ENCODE assay signal across 11 cellular contexts in genomic region chr14:39034481-39035296, GRCh38.
A peak's percentile ranks its signal among the peaks of the same experiment; 100 is the strongest.
DNase-seq lines count a peak whose midpoint lies in the region; ATAC-seq and TF ChIP-seq lines count a peak whose summit lies in the region.
"Had no signal": no experiment of that assay in that cellular context is flagged by ENCODE, and none has a peak within 500 bp of the region (broad histone marks: within the 10 kb centered on the region; RNA-seq: fewer than 3 reads in every experiment).

No MANE protein-coding gene starts in this region.

- no peak overlapping the region for H3K4me3 ChIP-seq in Loucy (ENCODE audit: low read length, poor library complexity, severe bottlenecking)
- H3K4me3 ChIP-seq in astrocyte of the cerebellum (ENCODE audit: low read depth, low read length): no peak overlapping the region
- H3K4me3 ChIP-seq: Peyer's patch had no signal

- intact Hi-C loops in left colon (cut with DNase I, micrococcal nuclease): no loop called here

- H3K27ac Mint-ChIP-seq in naive thymus-derived CD8-positive, alpha-beta T cell: peak overlapping the region in 2 of 10 donors; percentile 3 to 67
- H3K27ac Mint-ChIP-seq: activated CD8-positive, alpha-beta T cell treated with anti-CD3 and anti-CD28 coated beads, Interleukin-2, amount 10 ng/mL, durations not matched to agents 7 days and 5 days had no signal

- in situ Hi-C loops in astrocyte of the cerebellum (cut with HindIII; ENCODE audit: low sequenced_read_pairs): no loop called here

- H3K79me2 ChIP-seq in Loucy (ENCODE audit: insufficient read depth, low read length): no peaks in the 10 kb centered on the region

- H3K4me3 Mint-ChIP-seq in naive thymus-derived CD8-positive, alpha-beta T cell: no peak overlapping the region
- H3K4me3 Mint-ChIP-seq: activated CD8-positive, alpha-beta T cell treated with anti-CD3 and anti-CD28 coated beads, Interleukin-2, amount 10 ng/mL, durations not matched to agents 7 days and 5 days had no signal

- peaks cover 0 to 42% (median 17%) of the 10 kb centered on the region in 3 donors for H3K36me3 Mint-ChIP-seq in naive thymus-derived CD8-positive, alpha-beta T cell

- H3K9ac ChIP-seq in Loucy (ENCODE audit: low read depth, low read length, poor library complexity, severe bottlenecking): no peak overlapping the region

- H3K27me3 ChIP-seq in Loucy (ENCODE audit: insufficient read depth, low read length, poor library complexity, severe bottlenecking): no peaks in the 10 kb centered on the region
- H3K27me3 ChIP-seq: Peyer's patch had no signal

- no peaks in the 10 kb centered on the region; the same call in 1 of the 2 replicates for H3F3A ChIP-seq in Loucy (ENCODE audit: low read depth)

- peaks cover 64% of the 10 kb centered on the region for H3K36me3 ChIP-seq in Loucy (ENCODE audit: insufficient read depth, low read length)

- no peaks in the 10 kb centered on the region for H3K9me3 Mint-ChIP-seq in naive thymus-derived CD8-positive, alpha-beta T cell

- H3K9me3 ChIP-seq in Loucy (ENCODE audit: insufficient read depth, low read depth, low read length): no peaks in the 10 kb centered on the region
- H3K9me3 ChIP-seq: Peyer's patch had no signal

- no peaks in the 10 kb centered on the region for H3K27me3 Mint-ChIP-seq in naive thymus-derived CD8-positive, alpha-beta T cell

- DNase-seq in AG09319 (ENCODE audit: extremely low read depth, low read depth) (no peak), astrocyte of the cerebellum (ENCODE audit: low read depth) (no peak), left colon (no peak), COLO829 (ENCODE audit: low spot score) (no peak)
- DNase-seq in naive thymus-derived CD8-positive, alpha-beta T cell: no peak
- DNase-seq: activated CD8-positive, alpha-beta T cell treated with anti-CD3 and anti-CD28 coated beads, Interleukin-2, amount 10 ng/mL, durations not matched to agents 7 days and 5 days; retina had no signal

- peaks cover 0 to 11% (median 6%) of the 10 kb centered on the region in 4 donors for H3K4me1 Mint-ChIP-seq in naive thymus-derived CD8-positive, alpha-beta T cell

- no peak overlapping the region for H3K4me2 ChIP-seq in Loucy (ENCODE audit: low read depth, low read length, poor library complexity, severe bottlenecking)

- H3K9me2 ChIP-seq in Loucy (replicated peaks; ENCODE audit: low read depth, low read length): no peaks in the 10 kb centered on the region

- H3K4me1 ChIP-seq in Loucy (ENCODE audit: insufficient read depth, low read length, poor library complexity, severe bottlenecking): peaks cover 10% of the 10 kb centered on the region
- H3K4me1 ChIP-seq: Peyer's patch had no signal

- peak; percentile 61 for ATAC-seq in left colon
- no peak for ATAC-seq in HG03469 (IDR thresholded peaks at IDR 0.05; ENCODE audit: unreplicated experiment)
- no peak for ATAC-seq in HG02759 (IDR thresholded peaks at IDR 0.05; ENCODE audit: unreplicated experiment)
- no peak for ATAC-seq in naive thymus-derived CD8-positive, alpha-beta T cell
- ATAC-seq: activated CD8-positive, alpha-beta T cell treated with anti-CD3 and anti-CD28 coated beads, Interleukin-2, amount 10 ng/mL, durations not matched to agents 7 days and 5 days had no signal

- peak; percentile 23 for TF ChIP-seq CTCF in AG09319 (IDR thresholded peaks at IDR 0.05; ENCODE audit: low read depth, low read length)
- TF ChIP-seq CTCF in Loucy (conservative IDR thresholded peaks at IDR 0.05; ENCODE audit: low read length): peak; percentile 22; the same call in 1 of the 2 replicates
- TF ChIP-seq CTCF in astrocyte of the cerebellum (IDR thresholded peaks at IDR 0.05; ENCODE audit: low read depth, low read length, missing control alignments): peak; percentile 57

- H4K20me1 ChIP-seq in Loucy (ENCODE audit: insufficient read depth, low read length, poor library complexity, severe bottlenecking): no peaks in the 10 kb centered on the region

- no peak overlapping the region for H2AFZ ChIP-seq in Loucy (ENCODE audit: low read length)

- POLR2A ChIA-PET in naive thymus-derived CD8-positive, alpha-beta T cell (lab: Charles Lee): no interaction called here
